28 cellular contexts compared by ENCODE assay signal in genomic region chr1:37070126-37070525, GRCh38. TPM values are rescaled to one million over a fixed set of nuclear protein-coding genes. Genes with fewer than 3 reads are reported as not detected.
"Had no signal": no experiment of that assay in that cellular context is flagged by ENCODE, and none has a peak within 500 bp of the region (broad histone marks: within the 10 kb centered on the region; RNA-seq: fewer than 3 reads in every experiment).

No MANE protein-coding gene starts in this region.

- H3K79me2 ChIP-seq: parathyroid adenoma had no signal

- H3K4me3 Mint-ChIP-seq: naive thymus-derived CD8-positive, alpha-beta T cell; nephron; neural crest cell; stimulated activated naive B cell treated with anti-CD40 and anti-IgM and Interleukin-4, amounts not matched to agents 10 μg/mL and 1 μg/mL and 100 μg/mL, for 72 hours had no signal

- FAIRE-seq: keratinocyte had no signal

- H3K9me3 Mint-ChIP-seq: naive thymus-derived CD8-positive, alpha-beta T cell; nephron; neural crest cell; stimulated activated naive B cell treated with anti-CD40 and anti-IgM and Interleukin-4, amounts not matched to agents 10 μg/mL and 1 μg/mL and 100 μg/mL, for 72 hours had no signal

- DNase-seq: left colon; left lung; lower lobe of right lung; mammary epithelial cell; mesenchymal stem cell; naive thymus-derived CD8-positive, alpha-beta T cell; occipital lobe; psoas muscle; right lobe of liver; stimulated activated CD4-positive, alpha-beta T cell treated with anti-CD3 and anti-CD28 coated beads, Interleukin-12 subunit alpha, Interleukin-12 subunit beta, amount 100 ng/mL, for 4 hours; stimulated activated CD4-positive, alpha-beta T cell treated with anti-CD3 and anti-CD28 coated beads, Interleukin-15, amount 100 ng/mL, for 24 hours; stimulated activated CD4-positive, alpha-beta T cell treated with anti-CD3 and anti-CD28 coated beads, Interleukin-2, amount 100 ng/mL, for 24 hours; stimulated activated CD4-positive, alpha-beta T cell treated with anti-CD3 and anti-CD28 coated beads, Interleukin-4, amount 100 ng/mL, for 1 hour; stimulated activated naive B cell treated with anti-CD40 and anti-IgM and Interleukin-4, amounts not matched to agents 10 μg/mL and 1 μg/mL and 100 μg/mL, for 72 hours; stimulated activated naive CD8-positive, alpha-beta T cell treated with anti-CD3 and anti-CD28 coated beads, Interleukin-15, Interleukin-2, amounts not matched to agents 100 U/mL and 50 U/mL, for 24 hours; stomach; testis; thyroid gland; transverse colon had no signal

- H3K27ac Mint-ChIP-seq: naive thymus-derived CD8-positive, alpha-beta T cell; nephron; stimulated activated naive B cell treated with anti-CD40 and anti-IgM and Interleukin-4, amounts not matched to agents 10 μg/mL and 1 μg/mL and 100 μg/mL, for 72 hours had no signal

- H3K9ac ChIP-seq: parathyroid adenoma had no signal

- ATAC-seq: left colon; naive thymus-derived CD8-positive, alpha-beta T cell; psoas muscle; right lobe of liver; stimulated activated naive B cell treated with anti-CD40 and anti-IgM and Interleukin-4, amounts not matched to agents 10 μg/mL and 1 μg/mL and 100 μg/mL, for 72 hours; stimulated activated naive CD8-positive, alpha-beta T cell treated with anti-CD3 and anti-CD28 coated beads, Interleukin-15, Interleukin-2, amounts not matched to agents 100 U/mL and 50 U/mL, for 24 hours had no signal

- H2AFZ ChIP-seq: parathyroid adenoma had no signal

- H3K27me3 ChIP-seq: right atrium auricular region, right lobe of liver, testis, thyroid gland, upper lobe of left lung, vagina had no signal

- H3K36me3 Mint-ChIP-seq: naive thymus-derived CD8-positive, alpha-beta T cell; stimulated activated naive B cell treated with anti-CD40 and anti-IgM and Interleukin-4, amounts not matched to agents 10 μg/mL and 1 μg/mL and 100 μg/mL, for 72 hours had no signal

- H3K4me1 Mint-ChIP-seq: naive thymus-derived CD8-positive, alpha-beta T cell; nephron; stimulated activated naive B cell treated with anti-CD40 and anti-IgM and Interleukin-4, amounts not matched to agents 10 μg/mL and 1 μg/mL and 100 μg/mL, for 72 hours had no signal

- H3K36me3 ChIP-seq: left lung, lower lobe of right lung, neutrophil, right atrium auricular region, right lobe of liver, stomach, thyroid gland, transverse colon, upper lobe of left lung, vagina had no signal

- H3K27ac ChIP-seq: left lung, lower lobe of right lung, neutrophil, parathyroid adenoma, psoas muscle, right atrium auricular region, right lobe of liver, stomach, testis, thyroid gland, transverse colon, upper lobe of left lung, vagina had no signal

- H3K9me3 ChIP-seq: left lung, lower lobe of right lung, neutrophil, psoas muscle, right atrium auricular region, right lobe of liver, stomach, testis, thyroid gland, transverse colon, upper lobe of left lung, vagina had no signal

- H3K4me3 ChIP-seq: left lung, lower lobe of right lung, psoas muscle, right atrium auricular region, right lobe of liver, stomach, testis, thyroid gland, transverse colon, upper lobe of left lung, vagina had no signal

- H3K4me1 ChIP-seq: left lung, parathyroid adenoma, psoas muscle, right lobe of liver, stomach, testis, thyroid gland, transverse colon, vagina had no signal

RNA-seq across cellular contexts. Expression of gene GRIK3, which starts 35.8 kb away (rescaled TPM):
- total RNA-seq: mammary epithelial cell; naive thymus-derived CD8-positive, alpha-beta T cell; osteocyte had no signal
- polyA plus RNA-seq: keratinocyte; mammary epithelial cell; naive thymus-derived CD8-positive, alpha-beta T cell had no signal
